ENCODE assay signal across 23 cellular contexts in the genomic region with DNA sequence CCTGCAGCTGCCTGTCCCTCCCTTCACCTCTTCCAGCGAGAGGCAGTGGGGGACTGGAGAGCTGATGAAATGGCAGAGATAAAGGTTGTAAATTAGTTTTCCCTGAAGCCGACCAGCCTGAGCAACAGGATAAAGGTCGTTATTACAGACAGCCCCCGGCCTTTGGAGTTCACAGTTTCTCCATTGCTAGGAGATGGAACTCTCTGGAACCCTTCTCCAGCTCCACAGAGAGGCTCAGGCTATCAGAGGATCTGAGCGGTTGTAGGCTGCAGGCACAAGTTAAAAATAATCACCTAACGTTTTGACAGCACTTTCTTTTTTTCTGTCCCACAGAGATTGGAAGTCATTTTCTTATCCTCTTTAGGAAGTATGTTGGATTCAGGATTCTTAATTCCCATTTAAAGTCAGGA. TPM values are rescaled to one million over a fixed set of nuclear protein-coding genes. Genes with fewer than 3 reads are reported as not detected.
DNase-seq lines count a peak whose midpoint lies in the region; ATAC-seq and TF ChIP-seq lines count a peak whose summit lies in the region.
"Had no signal": no experiment of that assay in that cellular context is flagged by ENCODE, and none has a peak within 500 bp of the region (broad histone marks: within the 10 kb centered on the region; RNA-seq: fewer than 3 reads in every experiment).

No MANE protein-coding gene starts in this region.

- H3K27me3 ChIP-seq in heart right ventricle = no peaks in the 10 kb centered on the region
- no peaks in the 10 kb centered on the region for H3K27me3 ChIP-seq in right cardiac atrium (ENCODE audit: control insufficient read depth, insufficient read depth)
- no peaks in the 10 kb centered on the region for H3K27me3 ChIP-seq in uterus
- peaks cover 19% of the 10 kb centered on the region for H3K27me3 ChIP-seq in brain microvascular endothelial cell (replicated peaks)
- H3K27me3 ChIP-seq: SJCRH30 had no signal

- peaks cover 0 to 38% (median 26%) of the 10 kb centered on the region in 9 donors for H3K4me1 ChIP-seq in heart right ventricle
- peaks cover 2% of the 10 kb centered on the region for H3K4me1 ChIP-seq in right cardiac atrium (ENCODE audit: control insufficient read depth, insufficient read depth, low read length)
- no peaks in the 10 kb centered on the region for H3K4me1 ChIP-seq in uterus
- H3K4me1 ChIP-seq: foreskin keratinocyte, SJCRH30 had no signal

- ATAC-seq in heart right ventricle = no peak
- no peak for ATAC-seq in left ventricle myocardium superior
- no peak for ATAC-seq in right cardiac atrium
- ATAC-seq: activated naive CD4-positive, alpha-beta T cell treated with anti-CD3 and anti-CD28 coated beads, Interleukin-2, amount 50 U/mL, for 72 hours had no signal

- DNase-seq in heart right ventricle (no peak), left ventricle myocardium superior (no peak), right cardiac atrium (peak in 1 of 3 donors; percentile 16), mucosa of gallbladder (ENCODE audit: low spot score) (peak; percentile 8), uterus (peak; percentile 47 to 48), NCI-H510A (lab: John Stamatoyannopoulos, UW) (no peak), hippocampal formation (lab: John Stamatoyannopoulos, UW) (no peak), brain microvascular endothelial cell (no peak)
- DNase-seq: activated CD4-positive, alpha-beta T cell treated with anti-CD3 and anti-CD28 coated beads, Interleukin-2, amount 50 U/mL, for 1 hour; aorta; COR-L47; foreskin keratinocyte; kidney; NCI-H1105; NCI-H2029; NCI-H345; SJCRH30; stomach; T-helper 2 cell had no signal

- in situ Hi-C loops in brain microvascular endothelial cell (cut with HindIII; ENCODE audit: low pct_ligation_motif_present, low sequenced_read_pairs) = no loop called here

- 24 to 31% methylated on average over 6 of the region's 6 CpGs for WGBS in heart right ventricle, 2 donors
- WGBS in right cardiac atrium = 24% methylated on average over 6 of the region's 6 CpGs

- intact Hi-C loops in heart right ventricle (cut with DNase I) (loop anchor here in 4 of 10 donors (5.0 kb wide), 3 partner anchors 55 to 75 kb away; no protein-coding TSS in a partner anchor), left ventricle myocardium superior (cut with micrococcal nuclease) (no loop called here), right cardiac atrium (cut with DNase I) (no loop called here), uterus (cut with DNase I; ENCODE audit: low total_unique reads) (no loop called here)

- peak overlapping the region in 8 of 10 donors; percentile 11 to 86 (median 79) for H3K27ac ChIP-seq in heart right ventricle
- H3K27ac ChIP-seq in right cardiac atrium (ENCODE audit: low read length) = peak overlapping the region; percentile 56
- peak overlapping the region; percentile 70 to 77 for H3K27ac ChIP-seq in uterus
- H3K27ac ChIP-seq in brain microvascular endothelial cell = no peak overlapping the region
- H3K27ac ChIP-seq: epithelial cell of prostate, foreskin keratinocyte, SJCRH30, VCaP had no signal

- no peak for TF ChIP-seq POLR2A in uterus (IDR thresholded peaks at IDR 0.05)

- peaks cover 0 to 7% (median 0%) of the 10 kb centered on the region in 9 donors for H3K36me3 ChIP-seq in heart right ventricle
- H3K36me3 ChIP-seq in uterus = no peaks in the 10 kb centered on the region
- no peaks in the 10 kb centered on the region for H3K36me3 ChIP-seq in brain microvascular endothelial cell (replicated peaks)
- H3K36me3 ChIP-seq: SJCRH30, stomach, tibial nerve had no signal

- no peaks in the 10 kb centered on the region for H3K9me3 ChIP-seq in heart right ventricle
- no peaks in the 10 kb centered on the region for H3K9me3 ChIP-seq in right cardiac atrium (ENCODE audit: control insufficient read depth, low read length)
- no peaks in the 10 kb centered on the region for H3K9me3 ChIP-seq in uterus
- H3K9me3 ChIP-seq: SJCRH30, stomach, tibial nerve had no signal

- no peak for TF ChIP-seq CTCF in heart right ventricle (IDR thresholded peaks at IDR 0.05)
- TF ChIP-seq CTCF in uterus (IDR thresholded peaks at IDR 0.05) = no peak
- TF ChIP-seq CTCF in brain microvascular endothelial cell (IDR thresholded peaks at IDR 0.05; ENCODE audit: low read depth, low read length, missing control alignments) = no peak

- H3K4me3 ChIP-seq in heart right ventricle (no peak overlapping the region), right cardiac atrium (ENCODE audit: low read length) (no peak overlapping the region), uterus (no peak overlapping the region), brain microvascular endothelial cell (ENCODE audit: low read depth, low read length) (no peak overlapping the region)
- H3K4me3 ChIP-seq: SJCRH30 had no signal

RNA-seq across cellular contexts. Expression of a gene that starts 1.2 kb away (rescaled TPM):
- total RNA-seq in heart right ventricle (100 to 1,000 TPM in 2 of 10 donors, 10 to 100 TPM in 8; 29.7 to 157 (median 72.6) TPM), left ventricle myocardium superior (83.6 TPM), right cardiac atrium (100 to 1,000 TPM; 188 to 386 (median 239) TPM), mucosa of gallbladder (96.1 TPM), uterus (10 to 100 TPM; 13.5 to 89.9 (median 33.7) TPM)
- polyA plus RNA-seq in heart right ventricle (10 to 100 TPM; 16.8 to 35.0 TPM), right cardiac atrium (50.0 TPM)
- total RNA-seq: foreskin keratinocyte had no signal
- polyA plus RNA-seq: foreskin keratinocyte had no signal

Comparison
In these comparisons a context has a peak if more than half of its experiments do, and no peak if none do; other contexts are left out.
1. DNase-seq: peak in mucosa of gallbladder (single experiment) and uterus (2 of 2); none in heart right ventricle (0 of 2), left ventricle myocardium superior (single experiment), NCI-H510A (single experiment), hippocampal formation (0 of 2) and brain microvascular endothelial cell (single experiment).